Comparison of ENCODE assay signal across 28 cellular contexts in the genomic region with DNA sequence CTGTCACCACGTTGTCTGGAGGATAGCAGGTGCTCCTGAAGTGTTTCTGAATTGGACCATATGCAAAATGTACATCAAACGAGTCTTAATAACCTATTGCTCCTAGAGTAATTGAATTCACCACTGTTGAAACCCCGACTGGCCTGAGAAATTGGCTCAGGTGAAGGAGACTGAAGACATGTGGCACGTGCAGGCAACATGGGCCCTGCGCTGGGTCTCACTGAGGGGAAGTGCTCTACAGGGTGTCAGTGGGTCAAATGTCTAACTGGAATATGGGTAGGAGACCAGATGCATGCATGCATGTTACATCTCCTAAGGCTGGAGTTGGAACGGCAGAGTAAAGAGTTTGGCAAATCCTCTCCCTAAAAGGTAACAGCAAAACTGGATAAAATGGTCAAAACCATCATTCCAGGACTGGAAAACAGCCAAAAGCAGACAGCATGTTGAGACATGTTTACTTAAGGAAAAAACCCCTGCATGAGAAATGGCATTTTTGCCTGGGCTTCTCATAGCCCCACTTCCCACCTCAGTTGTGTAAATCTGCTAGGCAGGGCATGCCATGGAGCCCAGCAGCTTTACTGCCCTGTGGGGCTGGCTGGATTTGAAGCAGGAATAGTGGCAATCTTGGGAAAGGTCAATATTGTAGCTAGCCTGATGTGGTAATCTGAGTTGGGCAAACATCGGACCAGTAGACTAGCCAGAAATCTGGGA.
DNase-seq lines count a peak whose midpoint lies in the region; ATAC-seq, FAIRE-seq and TF ChIP-seq lines count a peak whose summit lies in the region.
"Had no signal": no experiment of that assay in that cellular context is flagged by ENCODE, and none has a peak within 500 bp of the region (broad histone marks: within the 10 kb centered on the region; RNA-seq: fewer than 3 reads in every experiment).

No MANE protein-coding gene starts in this region.

- H3K27ac ChIP-seq in A549 (peak overlapping the region; percentile 57 to 75), colonic mucosa (no peak overlapping the region), neural progenitor cell (no peak overlapping the region)
- H3K27ac ChIP-seq: esophagus muscularis mucosa, SK-N-MC, suprapubic skin had no signal

- no peaks in the 10 kb centered on the region for H4K20me1 ChIP-seq in neural progenitor cell (ENCODE audit: low read depth)

- FAIRE-seq in A549 (lab: Jason Lieb, UNC): peak; percentile 65
- FAIRE-seq: A204.1, GM12892 had no signal

- H3K9me3 Mint-ChIP-seq in chondrocyte (ENCODE audit: low read depth) (peaks cover 2% of the 10 kb centered on the region), glutamatergic neuron (ENCODE audit: unreplicated experiment) (peaks cover 20% of the 10 kb centered on the region), neural progenitor cell (peaks cover 4% of the 10 kb centered on the region)
- H3K9me3 Mint-ChIP-seq: activated T-cell treated with anti-CD3 and anti-CD28 coated beads, Interleukin-2, amount 50 U/mL, for 24 hours had no signal

- no peak for TF ChIP-seq EP300 in A549 (IDR thresholded peaks at IDR 0.05)

- intact Hi-C loops in colonic mucosa (cut with DNase I): loop anchor here (10.0 kb wide), 1 partner anchor 134 kb away; a partner anchor contains a TSS

- H3K4me1 ChIP-seq in A549 (peaks cover 56% of the 10 kb centered on the region), colonic mucosa (peaks cover 11% of the 10 kb centered on the region), neural progenitor cell (no peaks in the 10 kb centered on the region)
- H3K4me1 ChIP-seq: esophagus muscularis mucosa had no signal

- DNase-seq in A549 (ENCODE audit: low read depth in 1 of 2, low spot score in 1 of 2) (peak in 1 of 2 experiments; percentile 50), NCI-H69 (lab: John Stamatoyannopoulos, UW) (peak; percentile 61), chondrocyte (ENCODE audit: low spot score) (no peak), glutamatergic neuron (no peak), colonic mucosa (no peak), DMS153 treated with DMSO at 0.1 percent for 48 hours (lab: John Stamatoyannopoulos, UW; ENCODE audit: unreplicated experiment) (no peak), neural progenitor cell (ENCODE audit: low spot score) (no peak)
- DNase-seq: activated B cell treated with CpG ODN at 0.5 μM for 24 hours; activated effector memory CD4-positive, alpha-beta T cell treated with anti-CD3 and anti-CD28 coated beads, Interleukin-2, amount 50 U/mL, for 16 hours; activated T-cell treated with anti-CD3 and anti-CD28 coated beads, Interleukin-2, amount 50 U/mL, for 24 hours; aorta; central memory CD4-positive, alpha-beta T cell; dermis blood vessel endothelial cell; hypothalamus; immature natural killer cell; left colon; NCI-H1694; NCI-H446 treated with DMSO at 0.1 percent for 48 hours; stimulated activated naive CD4-positive, alpha-beta T cell treated with Interleukin-2 at 50 U/mL for 16 hours had no signal

- H3K4me2 ChIP-seq in A549 (peak overlapping the region; percentile 57), neural progenitor cell (no peak overlapping the region)
- H3K4me2 ChIP-seq: smooth muscle cell had no signal

- H3K79me2 ChIP-seq in neural progenitor cell (ENCODE audit: low read depth): no peaks in the 10 kb centered on the region

- H3K27me3 Mint-ChIP-seq in chondrocyte (ENCODE audit: low read depth) (no peaks in the 10 kb centered on the region), glutamatergic neuron (ENCODE audit: unreplicated experiment) (peaks cover 18% of the 10 kb centered on the region), neural progenitor cell (ENCODE audit: insufficient read depth, low read depth) (peaks cover 9% of the 10 kb centered on the region)

- no peaks in the 10 kb centered on the region for H3K27me3 ChIP-seq in colonic mucosa
- no peaks in the 10 kb centered on the region for H3K27me3 ChIP-seq in neural progenitor cell
- H3K27me3 ChIP-seq: esophagus muscularis mucosa, suprapubic skin had no signal

- H3K4me3 Mint-ChIP-seq in chondrocyte (ENCODE audit: unreplicated experiment) (no peak overlapping the region), glutamatergic neuron (ENCODE audit: unreplicated experiment) (no peak overlapping the region), neural progenitor cell (no peak overlapping the region)
- H3K4me3 Mint-ChIP-seq: activated B cell treated with CpG ODN at 0.5 μM for 24 hours; activated naive CD8-positive, alpha-beta T cell; activated T-cell treated with anti-CD3 and anti-CD28 coated beads, Interleukin-2, amount 50 U/mL, for 24 hours; immature natural killer cell; memory B cell had no signal

- POLR2A ChIA-PET in A549 (lab: Yijun Ruan, JAX): no interaction called here

- H3K4me3 ChIP-seq in A549 (no peak overlapping the region), colonic mucosa (no peak overlapping the region), neural progenitor cell (no peak overlapping the region)
- H3K4me3 ChIP-seq: esophagus muscularis mucosa, SK-N-MC, smooth muscle cell, suprapubic skin had no signal

- no peak overlapping the region for H2AFZ ChIP-seq in neural progenitor cell (replicated peaks)

- H3F3A ChIP-seq in neural progenitor cell (ENCODE audit: low read depth): no peaks in the 10 kb centered on the region

- peak in 1 of 2 experiments; percentile 15; a peak in 3 of 6 replicates for ATAC-seq in A549
- ATAC-seq in GM18519 (IDR thresholded peaks at IDR 0.05; ENCODE audit: low FRiP score, unreplicated experiment): no peak
- ATAC-seq: left colon had no signal

- WGBS in A549 (ENCODE audit: missing lambda C conversion rate): 71% methylated on average over 7 of the region's 7 CpGs

- H3K36me3 ChIP-seq in colonic mucosa (no peaks in the 10 kb centered on the region), neural progenitor cell (no peaks in the 10 kb centered on the region)
- H3K36me3 ChIP-seq: esophagus muscularis mucosa, suprapubic skin had no signal

- no peak for TF ChIP-seq POLR2A in A549 (IDR thresholded peaks at IDR 0.05; ENCODE audit: low read length)

- no peaks in the 10 kb centered on the region for H3K9me3 ChIP-seq in A549
- H3K9me3 ChIP-seq in colonic mucosa: no peaks in the 10 kb centered on the region
- H3K9me3 ChIP-seq in neural progenitor cell (ENCODE audit: low read depth): no peaks in the 10 kb centered on the region
- H3K9me3 ChIP-seq: suprapubic skin had no signal

- no peak overlapping the region for H3K9ac ChIP-seq in colonic mucosa (ENCODE audit: low read depth in 2 of 2, low read length in 2 of 2)
- no peak overlapping the region for H3K9ac ChIP-seq in neural progenitor cell

- H3K27ac Mint-ChIP-seq in chondrocyte (ENCODE audit: unreplicated experiment): peak overlapping the region; percentile 33
- H3K27ac Mint-ChIP-seq in glutamatergic neuron (ENCODE audit: unreplicated experiment): peak overlapping the region; percentile 16
- no peak overlapping the region for H3K27ac Mint-ChIP-seq in neural progenitor cell
- H3K27ac Mint-ChIP-seq: activated B cell treated with CpG ODN at 0.5 μM for 24 hours; activated naive CD8-positive, alpha-beta T cell; activated T-cell treated with anti-CD3 and anti-CD28 coated beads, Interleukin-2, amount 50 U/mL, for 24 hours; immature natural killer cell; memory B cell had no signal

- CTCF ChIA-PET in A549 (lab: Yijun Ruan, JAX): interaction anchor here (0.9 to 3.1 kb wide), 4 partner anchors 14 to 131 kb away, joined by 3 to 10 read pairs (median 6); a partner anchor contains a TSS

- H3K36me3 Mint-ChIP-seq in chondrocyte (ENCODE audit: low read depth): peaks cover 1% of the 10 kb centered on the region
- H3K36me3 Mint-ChIP-seq in glutamatergic neuron (ENCODE audit: unreplicated experiment): no peaks in the 10 kb centered on the region
- H3K36me3 Mint-ChIP-seq in neural progenitor cell: peaks cover 4% of the 10 kb centered on the region
- H3K36me3 Mint-ChIP-seq: activated naive CD8-positive, alpha-beta T cell; memory B cell had no signal

- H3K4me1 Mint-ChIP-seq in chondrocyte (ENCODE audit: low read depth) (peaks cover 33% of the 10 kb centered on the region), glutamatergic neuron (ENCODE audit: low read depth, unreplicated experiment) (peaks cover 33% of the 10 kb centered on the region), neural progenitor cell (peaks cover 12% of the 10 kb centered on the region)
- H3K4me1 Mint-ChIP-seq: activated B cell treated with CpG ODN at 0.5 μM for 24 hours, immature natural killer cell, memory B cell had no signal

- TF ChIP-seq RAD21 in A549 (conservative IDR thresholded peaks at IDR 0.05 in 1 of 2, IDR thresholded peaks at IDR 0.05 in 1 of 2): no peak

- TF ChIP-seq CTCF in A549 (IDR thresholded peaks at IDR 0.05) (no peak), chondrocyte (IDR thresholded peaks at IDR 0.05) (no peak), glutamatergic neuron (IDR thresholded peaks at IDR 0.05; ENCODE audit: partially characterized antibody, unreplicated experiment) (no peak), colonic mucosa (IDR thresholded peaks at IDR 0.05) (no peak), neural progenitor cell (IDR thresholded peaks at IDR 0.05) (no peak)

TF ChIP-seq in A549, 52 proteins besides CTCF, POLR2A, EP300 and RAD21:
- TF ChIP-seq HOXB13 (CRISPR knock-in tag; IDR thresholded peaks at IDR 0.05; ENCODE audit: low read depth): no peak
- TF ChIP-seq JUN (IDR thresholded peaks at IDR 0.05): peak in 1 of 2 experiments; percentile 25; a peak in 1 of 5 replicates

Comparison
In these comparisons a context has a peak if more than half of its experiments do, and no peak if none do; other contexts are left out.
1. H3K27ac ChIP-seq: peak in A549 (2 of 2); none in colonic mucosa (single experiment) and neural progenitor cell (single experiment).